27 cellular contexts compared by ENCODE assay signal in genomic region chr7:91235211-91235832, GRCh38.
"Had no signal": no experiment of that assay in that cellular context is flagged by ENCODE, and none has a peak within 500 bp of the region (broad histone marks: within the 10 kb centered on the region; RNA-seq: fewer than 3 reads in every experiment).

No MANE protein-coding gene starts in this region.

- H3K9me3 ChIP-seq: left ventricle myocardium inferior, mucosa of descending colon, pancreas, prostate gland, spleen, tibial nerve, vagina had no signal

- H3K27ac ChIP-seq: left ventricle myocardium inferior, pancreas, prostate gland, spleen, tibial nerve, vagina had no signal

- ATAC-seq: left colon; mucosa of descending colon; naive thymus-derived CD4-positive, alpha-beta T cell; natural killer cell treated with Interleukin-12 subunit alpha and Interleukin-12 subunit beta and Interleukin-15 and Interleukin-18, amount 100 ng/mL, for 72 hours; pancreas; right cardiac atrium; sciatic nerve; stimulated activated effector memory CD8-positive, alpha-beta T cell treated with anti-CD3 and anti-CD28 coated beads, Interleukin-12 subunit alpha, Interleukin-12 subunit beta, amount 100 ng/mL, for 72 hours; stimulated activated naive CD8-positive, alpha-beta T cell treated with anti-CD3 and anti-CD28 coated beads, Interleukin-15, amount 100 ng/mL, for 72 hours had no signal

- H3K27me3 Mint-ChIP-seq: natural killer cell treated with Interleukin-12 subunit alpha and Interleukin-12 subunit beta and Interleukin-15 and Interleukin-18, amount 100 ng/mL, for 72 hours; stimulated activated naive CD8-positive, alpha-beta T cell treated with anti-CD3 and anti-CD28 coated beads, Interleukin-15, amount 100 ng/mL, for 72 hours; type B pancreatic cell had no signal

- H3K4me1 Mint-ChIP-seq: immature natural killer cell; memory B cell; naive thymus-derived CD4-positive, alpha-beta T cell; stimulated activated effector memory CD8-positive, alpha-beta T cell treated with anti-CD3 and anti-CD28 coated beads, Interleukin-12 subunit alpha, Interleukin-12 subunit beta, amount 100 ng/mL, for 72 hours; stimulated activated naive CD8-positive, alpha-beta T cell treated with anti-CD3 and anti-CD28 coated beads, Interleukin-15, amount 100 ng/mL, for 72 hours had no signal

- DNase-seq: hypothalamus; immature natural killer cell; kidney; left colon; left ventricle myocardium inferior; midbrain; mucosa of descending colon; naive thymus-derived CD4-positive, alpha-beta T cell; pancreas; posterior cingulate gyrus; retina; right cardiac atrium; small intestine; spleen; stimulated activated CD4-positive, alpha-beta T cell treated with anti-CD3 and anti-CD28 coated beads, Interleukin-4, amount 100 ng/mL, for 24 hours; stimulated activated naive CD4-positive, alpha-beta T cell treated with Interleukin-2 at 50 U/mL for 16 hours; stimulated activated naive CD8-positive, alpha-beta T cell treated with anti-CD3 and anti-CD28 coated beads, Interleukin-15, amount 100 ng/mL, for 72 hours; substantia nigra had no signal

- H3K27me3 ChIP-seq: pancreas, spleen, tibial nerve, vagina had no signal

- H3K9me3 Mint-ChIP-seq: memory B cell; naive thymus-derived CD4-positive, alpha-beta T cell; natural killer cell treated with Interleukin-12 subunit alpha and Interleukin-12 subunit beta and Interleukin-15 and Interleukin-18, amount 100 ng/mL, for 72 hours; stimulated activated naive CD8-positive, alpha-beta T cell treated with anti-CD3 and anti-CD28 coated beads, Interleukin-15, amount 100 ng/mL, for 72 hours; type B pancreatic cell had no signal

- H3K36me3 ChIP-seq: left ventricle myocardium inferior, pancreas, prostate gland, spleen, tibial nerve, vagina had no signal

- H3K27ac Mint-ChIP-seq: immature natural killer cell; memory B cell; naive thymus-derived CD4-positive, alpha-beta T cell; natural killer cell treated with Interleukin-12 subunit alpha and Interleukin-12 subunit beta and Interleukin-15 and Interleukin-18, amount 100 ng/mL, for 72 hours; stimulated activated effector memory CD8-positive, alpha-beta T cell treated with anti-CD3 and anti-CD28 coated beads, Interleukin-12 subunit alpha, Interleukin-12 subunit beta, amount 100 ng/mL, for 72 hours; stimulated activated naive CD8-positive, alpha-beta T cell treated with anti-CD3 and anti-CD28 coated beads, Interleukin-15, amount 100 ng/mL, for 72 hours; type B pancreatic cell had no signal

- H3K36me3 Mint-ChIP-seq: immature natural killer cell; memory B cell; naive thymus-derived CD4-positive, alpha-beta T cell; natural killer cell treated with Interleukin-12 subunit alpha and Interleukin-12 subunit beta and Interleukin-15 and Interleukin-18, amount 100 ng/mL, for 72 hours; stimulated activated effector memory CD8-positive, alpha-beta T cell treated with anti-CD3 and anti-CD28 coated beads, Interleukin-12 subunit alpha, Interleukin-12 subunit beta, amount 100 ng/mL, for 72 hours; type B pancreatic cell had no signal

- H3K4me1 ChIP-seq: prostate gland, vagina had no signal

- H3K4me3 ChIP-seq: left ventricle myocardium inferior, mucosa of descending colon, pancreas, prostate gland, spleen, tibial nerve, vagina had no signal

- FAIRE-seq: islet of Langerhans, kidney, pancreas, small intestine had no signal

- H3K4me3 Mint-ChIP-seq: immature natural killer cell; memory B cell; naive thymus-derived CD4-positive, alpha-beta T cell; natural killer cell treated with Interleukin-12 subunit alpha and Interleukin-12 subunit beta and Interleukin-15 and Interleukin-18, amount 100 ng/mL, for 72 hours; stimulated activated effector memory CD8-positive, alpha-beta T cell treated with anti-CD3 and anti-CD28 coated beads, Interleukin-12 subunit alpha, Interleukin-12 subunit beta, amount 100 ng/mL, for 72 hours; stimulated activated naive CD8-positive, alpha-beta T cell treated with anti-CD3 and anti-CD28 coated beads, Interleukin-15, amount 100 ng/mL, for 72 hours; type B pancreatic cell had no signal
